In genomic region chr12:68198490-68199086, GRCh38 we compare ENCODE assay signal across 25 cellular contexts. TPM values are rescaled to one million over a fixed set of nuclear protein-coding genes. Genes with fewer than 3 reads are reported as not detected.
DNase-seq lines count a peak whose midpoint lies in the region; ATAC-seq and TF ChIP-seq lines count a peak whose summit lies in the region.
"Had no signal": no experiment of that assay in that cellular context is flagged by ENCODE, and none has a peak within 500 bp of the region (broad histone marks: within the 10 kb centered on the region; RNA-seq: fewer than 3 reads in every experiment).

No MANE protein-coding gene starts in this region.

- DNase-seq in activated CD4-positive, alpha-beta T cell treated with anti-CD3 and anti-CD28 coated beads for 48 hours = peak; percentile 24
- no peak for DNase-seq in activated CD4-positive, alpha-beta T cell treated with anti-CD3 and anti-CD28 coated beads, Interleukin-2, amount 50 U/mL, for 4 hours
- peak in 2 of 5 donors; percentile 11 for DNase-seq in CD4-positive, alpha-beta memory T cell
- peak; percentile 44 for DNase-seq in activated CD8-positive, alpha-beta T cell treated with anti-CD3 and anti-CD28 coated beads for 36 hours
- peak; percentile 36 for DNase-seq in activated naive CD8-positive, alpha-beta T cell treated with anti-CD3 and anti-CD28 coated beads, Interleukin-2, amount 50 U/mL, for 24 hours
- DNase-seq in MM.1S (no peak), cortex of kidney (lab: John Stamatoyannopoulos, UW) (no peak)
- DNase-seq: amniotic stem cell, esophagus squamous epithelium, GDM1, GOT3, hippocampal formation, immature natural killer cell, KG1, mesenchymal stem cell, NCI-H146, NCI-H510A treated with DMSO at 0.1 percent for 48 hours, SHP77, SW 1271, testis, uterus had no signal

- peak overlapping the region; percentile 74 to 86 (median 82) for H3K4me3 Mint-ChIP-seq in CD4-positive, alpha-beta memory T cell
- H3K4me3 Mint-ChIP-seq in activated CD8-positive, alpha-beta T cell treated with anti-CD3 and anti-CD28 coated beads for 36 hours = peak overlapping the region; percentile 66
- H3K4me3 Mint-ChIP-seq in activated naive CD8-positive, alpha-beta T cell treated with anti-CD3 and anti-CD28 coated beads, Interleukin-2, amount 50 U/mL, for 24 hours = peak overlapping the region; percentile 54

- no peak overlapping the region for H2AFZ ChIP-seq in MM.1S (ENCODE audit: low read length)

- no peak overlapping the region for H3K4me2 ChIP-seq in MM.1S (ENCODE audit: low read depth, low read length)

- no peak overlapping the region for H3K4me3 ChIP-seq in CD4-positive, alpha-beta memory T cell (ENCODE audit: low read length in 2 of 2)
- H3K4me3 ChIP-seq in MM.1S (ENCODE audit: low read length) = no peak overlapping the region
- H3K4me3 ChIP-seq: esophagus squamous epithelium, testis, uterus had no signal

- H3K9ac ChIP-seq in MM.1S (ENCODE audit: low read length) = no peak overlapping the region

- H4K20me1 ChIP-seq in MM.1S (ENCODE audit: insufficient read depth, low read length) = no peaks in the 10 kb centered on the region

- POLR2A ChIA-PET in CD4-positive, alpha-beta memory T cell (lab: Charles Lee; ENCODE audit: partially characterized antibody) = interaction anchor here (0.8 kb wide), 1 partner anchor 23 kb away, joined by 3 read pairs; no protein-coding TSS in a partner anchor
- POLR2A ChIA-PET in activated CD8-positive, alpha-beta T cell treated with anti-CD3 and anti-CD28 coated beads for 36 hours (lab: Charles Lee) = no interaction called here

- no peak for TF ChIP-seq CTCF in activated CD8-positive, alpha-beta T cell treated with anti-CD3 and anti-CD28 coated beads for 36 hours (IDR thresholded peaks at IDR 0.05)
- TF ChIP-seq CTCF in MM.1S (IDR thresholded peaks at IDR 0.05; ENCODE audit: low read length) = no peak

- H3K27ac ChIP-seq in CD4-positive, alpha-beta memory T cell (ENCODE audit: low read depth, low read length) = no peak overlapping the region
- H3K27ac ChIP-seq in MM.1S (ENCODE audit: low read length) = no peak overlapping the region
- H3K27ac ChIP-seq: esophagus squamous epithelium, testis, uterus had no signal

- H3K9me3 ChIP-seq in CD4-positive, alpha-beta memory T cell (ENCODE audit: control insufficient read depth in 1 of 2, low read length in 2 of 2) = no peaks in the 10 kb centered on the region
- H3K9me3 ChIP-seq in MM.1S (replicated peaks; ENCODE audit: insufficient read depth, low read length) = no peaks in the 10 kb centered on the region
- H3K9me3 ChIP-seq: esophagus squamous epithelium, testis, uterus had no signal

- H3F3A ChIP-seq in MM.1S (ENCODE audit: insufficient read depth, low read length) = no peaks in the 10 kb centered on the region

- no peaks in the 10 kb centered on the region for H3K36me3 Mint-ChIP-seq in CD4-positive, alpha-beta memory T cell
- H3K36me3 Mint-ChIP-seq in activated CD8-positive, alpha-beta T cell treated with anti-CD3 and anti-CD28 coated beads for 36 hours (ENCODE audit: low read depth) = no peaks in the 10 kb centered on the region
- H3K36me3 Mint-ChIP-seq in activated naive CD8-positive, alpha-beta T cell treated with anti-CD3 and anti-CD28 coated beads, Interleukin-2, amount 50 U/mL, for 24 hours (ENCODE audit: low read depth) = peaks cover 1% of the 10 kb centered on the region
- H3K36me3 Mint-ChIP-seq: immature natural killer cell had no signal

- no peaks in the 10 kb centered on the region for H3K9me2 ChIP-seq in MM.1S (replicated peaks; ENCODE audit: insufficient read depth, low read length)

- H3K79me2 ChIP-seq in MM.1S (ENCODE audit: low read length) = no peaks in the 10 kb centered on the region

- H3K4me1 ChIP-seq in CD4-positive, alpha-beta memory T cell (ENCODE audit: insufficient read depth, low read length) = peaks cover 33% of the 10 kb centered on the region
- no peaks in the 10 kb centered on the region for H3K4me1 ChIP-seq in MM.1S (ENCODE audit: low read length)
- H3K4me1 ChIP-seq: esophagus squamous epithelium, testis, uterus had no signal

- H3K27ac Mint-ChIP-seq in CD4-positive, alpha-beta memory T cell = peak overlapping the region in 5 of 7 donors; percentile 57 to 92 (median 87)
- peak overlapping the region; percentile 95 for H3K27ac Mint-ChIP-seq in activated CD8-positive, alpha-beta T cell treated with anti-CD3 and anti-CD28 coated beads for 36 hours
- H3K27ac Mint-ChIP-seq in activated naive CD8-positive, alpha-beta T cell treated with anti-CD3 and anti-CD28 coated beads, Interleukin-2, amount 50 U/mL, for 24 hours = peak overlapping the region; percentile 95
- H3K27ac Mint-ChIP-seq: immature natural killer cell had no signal

- peaks cover 26 to 48% (median 34%) of the 10 kb centered on the region in 4 donors for H3K4me1 Mint-ChIP-seq in CD4-positive, alpha-beta memory T cell
- H3K4me1 Mint-ChIP-seq in activated CD8-positive, alpha-beta T cell treated with anti-CD3 and anti-CD28 coated beads for 36 hours (ENCODE audit: low read depth) = peaks cover 47% of the 10 kb centered on the region
- H3K4me1 Mint-ChIP-seq in activated naive CD8-positive, alpha-beta T cell treated with anti-CD3 and anti-CD28 coated beads, Interleukin-2, amount 50 U/mL, for 24 hours = peaks cover 70% of the 10 kb centered on the region

- no peaks in the 10 kb centered on the region for H3K27me3 Mint-ChIP-seq in CD4-positive, alpha-beta memory T cell
- no peaks in the 10 kb centered on the region for H3K27me3 Mint-ChIP-seq in activated CD8-positive, alpha-beta T cell treated with anti-CD3 and anti-CD28 coated beads for 36 hours
- no peaks in the 10 kb centered on the region for H3K27me3 Mint-ChIP-seq in activated naive CD8-positive, alpha-beta T cell treated with anti-CD3 and anti-CD28 coated beads, Interleukin-2, amount 50 U/mL, for 24 hours

- H3K27me3 ChIP-seq in CD4-positive, alpha-beta memory T cell (ENCODE audit: insufficient read depth, low read length) = no peaks in the 10 kb centered on the region
- H3K27me3 ChIP-seq in MM.1S (replicated peaks; ENCODE audit: insufficient read depth, low read length) = no peaks in the 10 kb centered on the region
- H3K27me3 ChIP-seq: testis, uterus had no signal

- CTCF ChIA-PET in CD4-positive, alpha-beta memory T cell (lab: Charles Lee; ENCODE audit: partially characterized antibody) = no interaction called here
- CTCF ChIA-PET in activated CD8-positive, alpha-beta T cell treated with anti-CD3 and anti-CD28 coated beads for 36 hours (lab: Charles Lee) = interaction anchor here (1.0 to 2.0 kb wide), 3 partner anchors 119 to 197 kb away, joined by 3 to 13 read pairs (median 4); no protein-coding TSS in a partner anchor

- H3K9me3 Mint-ChIP-seq in CD4-positive, alpha-beta memory T cell = no peaks in the 10 kb centered on the region
- H3K9me3 Mint-ChIP-seq in activated CD8-positive, alpha-beta T cell treated with anti-CD3 and anti-CD28 coated beads for 36 hours = no peaks in the 10 kb centered on the region
- no peaks in the 10 kb centered on the region for H3K9me3 Mint-ChIP-seq in activated naive CD8-positive, alpha-beta T cell treated with anti-CD3 and anti-CD28 coated beads, Interleukin-2, amount 50 U/mL, for 24 hours
- H3K9me3 Mint-ChIP-seq: immature natural killer cell had no signal

- intact Hi-C loops in CD4-positive, alpha-beta memory T cell (cut with micrococcal nuclease) = no loop called here
- intact Hi-C loops in activated CD8-positive, alpha-beta T cell treated with anti-CD3 and anti-CD28 coated beads for 36 hours (cut with micrococcal nuclease) = no loop called here

- H3K36me3 ChIP-seq in CD4-positive, alpha-beta memory T cell (ENCODE audit: insufficient read depth, low read length) = no peaks in the 10 kb centered on the region
- H3K36me3 ChIP-seq in MM.1S (replicated peaks; ENCODE audit: insufficient read depth, low read length) = no peaks in the 10 kb centered on the region
- H3K36me3 ChIP-seq: esophagus squamous epithelium, uterus had no signal

- ATAC-seq in activated CD8-positive, alpha-beta T cell treated with anti-CD3 and anti-CD28 coated beads for 36 hours = peak; percentile 59
- ATAC-seq in activated naive CD8-positive, alpha-beta T cell treated with anti-CD3 and anti-CD28 coated beads, Interleukin-2, amount 50 U/mL, for 24 hours = peak; percentile 83
- no peak for ATAC-seq in SK-N-SH treated with all-trans-retinoic acid at 6 μM for 48 hours

TF ChIP-seq in SK-N-SH treated with all-trans-retinoic acid at 6 μM for 48 hours, 23 proteins besides CTCF, POLR2A, EP300 and RAD21:
- TF ChIP-seq ZNF565 (CRISPR knock-in tag; conservative IDR thresholded peaks at IDR 0.05; ENCODE audit: low read depth) = no peak
- no peak for TF ChIP-seq ZFP30 (CRISPR knock-in tag; IDR thresholded peaks at IDR 0.05)
- TF ChIP-seq POU6F1 (CRISPR knock-in tag; IDR thresholded peaks at IDR 0.05; ENCODE audit: borderline replicate concordance, low read depth) = no peak

RNA-seq across cellular contexts. Expression of gene IL26, which starts 27.0 kb away (rescaled TPM):
- not detected for total RNA-seq in CD4-positive, alpha-beta memory T cell
- polyA plus RNA-seq in CD4-positive, alpha-beta memory T cell = under 1 TPM in 1 of 2 donors, not detected in 1; 0.30 TPM
- not detected for total RNA-seq in activated CD8-positive, alpha-beta T cell treated with anti-CD3 and anti-CD28 coated beads for 36 hours
- total RNA-seq: frontal cortex, HT1080, pulmonary artery endothelial cell, testis, uterus had no signal
- polyA plus RNA-seq: immature natural killer cell had no signal

RNA-seq across cellular contexts. Expression of gene IFNG, which starts 39.0 kb away (rescaled TPM):
- under 1 TPM; 0.55 to 0.73 TPM for total RNA-seq in CD4-positive, alpha-beta memory T cell
- 1 to 10 TPM; 2.8 to 3.0 TPM for polyA plus RNA-seq in CD4-positive, alpha-beta memory T cell
- total RNA-seq in activated CD8-positive, alpha-beta T cell treated with anti-CD3 and anti-CD28 coated beads for 36 hours = 10 to 100 TPM; 42.7 to 43.6 TPM
- total RNA-seq: esophagus squamous epithelium, frontal cortex, HT1080, pulmonary artery endothelial cell, testis, uterus had no signal

RNA-seq across cellular contexts. Expression of gene IL22, which starts 54.8 kb away (rescaled TPM):
- total RNA-seq in CD4-positive, alpha-beta memory T cell = not detected
- polyA plus RNA-seq in CD4-positive, alpha-beta memory T cell = under 1 TPM in 1 of 2 donors, not detected in 1; 0.67 TPM
- total RNA-seq in activated CD8-positive, alpha-beta T cell treated with anti-CD3 and anti-CD28 coated beads for 36 hours = not detected
- total RNA-seq: frontal cortex, HT1080, pulmonary artery endothelial cell, testis, uterus had no signal
- polyA plus RNA-seq: immature natural killer cell had no signal

Comparison
In these comparisons a context has a peak if more than half of its experiments do, and no peak if none do; other contexts are left out.
1. DNase-seq: peak in activated CD4-positive, alpha-beta T cell treated with anti-CD3 and anti-CD28 coated beads for 48 hours (single experiment), activated CD8-positive, alpha-beta T cell treated with anti-CD3 and anti-CD28 coated beads for 36 hours (single experiment) and activated naive CD8-positive, alpha-beta T cell treated with anti-CD3 and anti-CD28 coated beads, Interleukin-2, amount 50 U/mL, for 24 hours (single experiment); none in activated CD4-positive, alpha-beta T cell treated with anti-CD3 and anti-CD28 coated beads, Interleukin-2, amount 50 U/mL, for 4 hours (0 of 2), MM.1S (single experiment) and cortex of kidney (single experiment).
2. RNA of gene IFNG, which starts 39.0 kb away (total RNA-seq): 42.7 to 43.6 TPM in activated CD8-positive, alpha-beta T cell treated with anti-CD3 and anti-CD28 coated beads for 36 hours; 0.55 to 0.73 TPM in CD4-positive, alpha-beta memory T cell; every median in the first group is over 10 times any median in the second.
3. Peak in every context shown above with its lines, with median percentiles within 50 percentile points of each other: H3K27ac Mint-ChIP-seq and H3K4me3 Mint-ChIP-seq.